Comparison of ENCODE assay signal across 10 cellular contexts in genomic region chr10:133325761-133326463, GRCh38. TPM values are rescaled to one million over a fixed set of nuclear protein-coding genes. Genes with fewer than 3 reads are reported as not detected.
DNase-seq lines count a peak whose midpoint lies in the region; ATAC-seq and TF ChIP-seq lines count a peak whose summit lies in the region.
"Had no signal": no experiment of that assay in that cellular context is flagged by ENCODE, and none has a peak within 500 bp of the region (broad histone marks: within the 10 kb centered on the region; RNA-seq: fewer than 3 reads in every experiment).

No MANE protein-coding gene starts in this region.

- H4K91ac ChIP-seq in neuronal stem cell (ENCODE audit: low read depth, low read length, poor library complexity): peak overlapping the region; percentile 85

- H4K8ac ChIP-seq in neuronal stem cell (ENCODE audit: low read depth, low read length): peak overlapping the region; percentile 82

- H3K27me3 ChIP-seq in NT2/D1 (ENCODE audit: insufficient read depth, insufficient read length) (peaks cover 50% of the 10 kb centered on the region), neuronal stem cell (ENCODE audit: control insufficient read depth in 3 of 3, insufficient read depth in 3 of 3, low read depth in 1 of 3, low read length in 3 of 3) (peaks cover 0 to 45% (median 39%) of the 10 kb centered on the region in 3 experiments)

- peak overlapping the region; percentile 96 for H2AK5ac ChIP-seq in neuronal stem cell (ENCODE audit: low read depth, low read length)

- no peak for ATAC-seq in activated CD4-positive, CD25-positive, alpha-beta regulatory T cell treated with anti-CD3 and anti-CD28 coated beads, Interleukin-2, amount 50 U/mL, for 24 hours
- ATAC-seq in HG03469 (IDR thresholded peaks at IDR 0.05; ENCODE audit: unreplicated experiment): no peak

- H2AFZ ChIP-seq in neuronal stem cell (ENCODE audit: low read length): peak overlapping the region; percentile 96

- H3K79me1 ChIP-seq in neuronal stem cell (ENCODE audit: low read depth, low read length): peaks cover 1% of the 10 kb centered on the region

- H3K4me1 ChIP-seq in NT2/D1 (ENCODE audit: insufficient read depth, insufficient read length): peaks cover 24% of the 10 kb centered on the region
- H3K4me1 ChIP-seq in neuronal stem cell (ENCODE audit: control insufficient read depth in 2 of 2, insufficient read depth in 1 of 2, low read depth in 1 of 2, low read length in 2 of 2): peaks cover 7 to 14% of the 10 kb centered on the region in 2 donors

- peak overlapping the region; percentile 71 for H3K14ac ChIP-seq in neuronal stem cell (ENCODE audit: low read length)

- no peak overlapping the region for H3K4ac ChIP-seq in neuronal stem cell (ENCODE audit: low read length)

- H3K4me3 ChIP-seq in NT2/D1 (ENCODE audit: insufficient read length, low read depth) (peak overlapping the region; percentile 47), epithelial cell of proximal tubule (ENCODE audit: low read depth, low read length) (peak overlapping the region; percentile 51), neuronal stem cell (ENCODE audit: low read length in 2 of 2) (peak overlapping the region; percentile 48 to 74)

- DNase-seq in AG20443 (ENCODE audit: low spot score) (peak; percentile 33), NT2/D1 (ENCODE audit: low read depth, low spot score) (no peak), epithelial cell of proximal tubule (ENCODE audit: low read depth) (no peak), neuronal stem cell (ENCODE audit: low spot score) (no peak), glomerular visceral epithelial cell (ENCODE audit: extremely low spot score) (no peak), inferior parietal cortex (ENCODE audit: extremely low spot score) (no peak)
- DNase-seq: NCI-H82 had no signal

- H2BK12ac ChIP-seq in neuronal stem cell (ENCODE audit: low read length): no peak overlapping the region

- no peak overlapping the region for H2BK120ac ChIP-seq in neuronal stem cell (ENCODE audit: low read depth, low read length)

- H2BK15ac ChIP-seq in neuronal stem cell (ENCODE audit: low read length): peak overlapping the region; percentile 99

- H3K9ac ChIP-seq in NT2/D1 (ENCODE audit: insufficient read length, low read depth) (peak overlapping the region; percentile 67), neuronal stem cell (ENCODE audit: low read depth, low read length, poor library complexity) (peak overlapping the region; percentile 91)

- H3K9me3 ChIP-seq in NT2/D1 (ENCODE audit: insufficient read depth, low read length) (no peaks in the 10 kb centered on the region; the same call in 1 of the 2 replicates), neuronal stem cell (replicated peaks in 1 of 2; ENCODE audit: control insufficient read depth in 2 of 2, insufficient read depth in 1 of 2, low read depth in 1 of 2, low read length in 2 of 2) (peaks cover 0 to 3% of the 10 kb centered on the region in 2 donors)

- H3K18ac ChIP-seq in neuronal stem cell (ENCODE audit: low read length): peak overlapping the region; percentile 97

- H3K4me2 ChIP-seq in neuronal stem cell (ENCODE audit: insufficient read depth, low read length, poor library complexity, severe bottlenecking): peak overlapping the region; percentile 89

- no peak overlapping the region for H3K27ac ChIP-seq in neuronal stem cell (replicated peaks; ENCODE audit: low read length)

- H3K36me3 ChIP-seq in NT2/D1 (ENCODE audit: insufficient read depth, insufficient read length, low read length) (no peaks in the 10 kb centered on the region), neuronal stem cell (replicated peaks in 1 of 2; ENCODE audit: control insufficient read depth in 2 of 2, insufficient read depth in 2 of 2, low read length in 2 of 2) (no peaks in the 10 kb centered on the region)

- peak overlapping the region; percentile 66 for H2BK5ac ChIP-seq in neuronal stem cell (ENCODE audit: low read length)

- WGBS in neuronal stem cell (ENCODE audit: extremely low coverage in 2 of 2, insufficient read length in 2 of 2, insufficient replicate concordance in 1 of 2), 2 donors: no CpG with 5 or more reads among the region's 66 CpGs

- no peak for TF ChIP-seq CTCF in epithelial cell of proximal tubule (conservative IDR thresholded peaks at IDR 0.05; ENCODE audit: low read depth, low read length)

- H3K23ac ChIP-seq in neuronal stem cell (ENCODE audit: low read depth, low read length, poor library complexity): peak overlapping the region; percentile 89

RNA-seq across cellular contexts. Expression of gene CALY, which starts 10.8 kb away (rescaled TPM):
- total RNA-seq in epithelial cell of proximal tubule: 1.5 TPM in 1 of 2 replicates, not detected in the other
- polyA plus RNA-seq in neuronal stem cell (2013, experiment 1 of 2): 9.4 TPM
- 11.0 TPM for polyA plus RNA-seq in neuronal stem cell (2013, experiment 2 of 2)
- total RNA-seq: lung microvascular endothelial cell had no signal

RNA-seq across cellular contexts. Expression of gene ZNF511, which starts 17.2 kb away (rescaled TPM):
- 28.8 and 59.6 TPM in 2 replicates for total RNA-seq in epithelial cell of proximal tubule
- 40.1 TPM for polyA plus RNA-seq in neuronal stem cell (2013, experiment 1 of 2)
- polyA plus RNA-seq in neuronal stem cell (2013, experiment 2 of 2): 35.5 TPM

RNA-seq across cellular contexts. Expression of gene TUBGCP2, which starts 17.2 kb away (rescaled TPM):
- total RNA-seq in epithelial cell of proximal tubule: 35.2 and 68.9 TPM in 2 replicates
- polyA plus RNA-seq in neuronal stem cell (2013, experiment 1 of 2): 33.5 TPM
- 35.6 TPM for polyA plus RNA-seq in neuronal stem cell (2013, experiment 2 of 2)

RNA-seq across cellular contexts. Expression of gene PRAP1, which starts 21.3 kb away (rescaled TPM):
- not detected in 2 replicates for total RNA-seq in epithelial cell of proximal tubule
- 0.52 TPM for polyA plus RNA-seq in neuronal stem cell (2013, experiment 1 of 2)
- 0.43 TPM for polyA plus RNA-seq in neuronal stem cell (2013, experiment 2 of 2)
- total RNA-seq: lung microvascular endothelial cell had no signal

RNA-seq across cellular contexts. Expression of gene FUOM, which starts 31.9 kb away (rescaled TPM):
- 57.2 and 75.5 TPM in 2 replicates for total RNA-seq in epithelial cell of proximal tubule
- polyA plus RNA-seq in neuronal stem cell (2013, experiment 1 of 2): 16.2 TPM
- polyA plus RNA-seq in neuronal stem cell (2013, experiment 2 of 2): 16.5 TPM
